ENCODE assay signal across 13 cellular contexts in genomic region chr5:143582869-143583268, GRCh38.
DNase-seq lines count a peak whose midpoint lies in the region; ATAC-seq, FAIRE-seq and TF ChIP-seq lines count a peak whose summit lies in the region.
"Had no signal": no experiment of that assay in that cellular context is flagged by ENCODE, and none has a peak within 500 bp of the region (broad histone marks: within the 10 kb centered on the region; RNA-seq: fewer than 3 reads in every experiment).

No MANE protein-coding gene starts in this region.

- POLR2A ChIA-PET in activated CD4-positive, alpha-beta memory T cell treated with anti-CD3 and anti-CD28 coated beads, Interleukin-2, amount 10 ng/mL, durations not matched to agents 7 days and 5 days (lab: Charles Lee), result interaction anchor here (1.1 to 2.2 kb wide), 3 partner anchors 10 to 23 kb away, joined by 3 to 9 read pairs (median 3); no protein-coding TSS in a partner anchor

- H3K4me3 Mint-ChIP-seq in activated CD4-positive, alpha-beta memory T cell treated with anti-CD3 and anti-CD28 coated beads, Interleukin-2, amount 10 ng/mL, durations not matched to agents 7 days and 5 days, result no peak overlapping the region

- CTCF ChIA-PET in activated CD4-positive, alpha-beta memory T cell treated with anti-CD3 and anti-CD28 coated beads, Interleukin-2, amount 10 ng/mL, durations not matched to agents 7 days and 5 days (lab: Charles Lee), result no interaction called here

- TF ChIP-seq CTCF in fibroblast of mammary gland (conservative IDR thresholded peaks at IDR 0.05; ENCODE audit: control insufficient read depth, insufficient read depth, low read depth, low read length) (no peak), GM10266 (IDR thresholded peaks at IDR 0.05; ENCODE audit: control insufficient read depth, insufficient read depth, low read depth, missing control alignments) (no peak)

- DNase-seq in CD1c-positive myeloid dendritic cell (ENCODE audit: extremely low spot score), result peak; percentile 16
- peak; percentile 42 for DNase-seq in NCI-H69 (lab: John Stamatoyannopoulos, UW)
- peak; percentile 84 for DNase-seq in fibroblast of mammary gland (ENCODE audit: low read depth)
- no peak for DNase-seq in GM10266 (ENCODE audit: extremely low spot score)
- no peak for DNase-seq in activated CD4-positive, alpha-beta memory T cell treated with anti-CD3 and anti-CD28 coated beads, Interleukin-2, amount 10 ng/mL, durations not matched to agents 7 days and 5 days
- no peak for DNase-seq in GM12892 (ENCODE audit: insufficient read length)
- DNase-seq: activated CD8-positive, alpha-beta memory T cell treated with anti-CD3 and anti-CD28 coated beads, Interleukin-2, amount 50 U/mL, for 4 hours; Caco-2; effector memory CD4-positive, alpha-beta T cell; hippocampal formation; stimulated activated naive CD4-positive, alpha-beta T cell treated with Interleukin-2 at 50 U/mL for 16 hours had no signal

- H3K4me1 Mint-ChIP-seq in activated CD4-positive, alpha-beta memory T cell treated with anti-CD3 and anti-CD28 coated beads, Interleukin-2, amount 10 ng/mL, durations not matched to agents 7 days and 5 days, result peaks cover 47% of the 10 kb centered on the region

- peaks cover 10% of the 10 kb centered on the region for H3K36me3 Mint-ChIP-seq in activated CD4-positive, alpha-beta memory T cell treated with anti-CD3 and anti-CD28 coated beads, Interleukin-2, amount 10 ng/mL, durations not matched to agents 7 days and 5 days (ENCODE audit: low read depth)

- FAIRE-seq in GM12892 (lab: Jason Lieb, UNC), result no peak

- no peak overlapping the region for H3K27ac Mint-ChIP-seq in activated CD4-positive, alpha-beta memory T cell treated with anti-CD3 and anti-CD28 coated beads, Interleukin-2, amount 10 ng/mL, durations not matched to agents 7 days and 5 days

- ATAC-seq in GM21619 (IDR thresholded peaks at IDR 0.05; ENCODE audit: unreplicated experiment), result peak; percentile 67
- ATAC-seq in GM19324 (IDR thresholded peaks at IDR 0.05; ENCODE audit: low FRiP score, unreplicated experiment), result no peak

- H3K4me3 ChIP-seq in fibroblast of mammary gland (ENCODE audit: control insufficient read depth, low read depth, low read length), result no peak overlapping the region

- no peak for TF ChIP-seq POLR2A in GM12892 (IDR thresholded peaks at IDR 0.05; ENCODE audit: low read depth, low read length)

- no peaks in the 10 kb centered on the region for H3K27me3 Mint-ChIP-seq in activated CD4-positive, alpha-beta memory T cell treated with anti-CD3 and anti-CD28 coated beads, Interleukin-2, amount 10 ng/mL, durations not matched to agents 7 days and 5 days

- H3K9me3 Mint-ChIP-seq in activated CD4-positive, alpha-beta memory T cell treated with anti-CD3 and anti-CD28 coated beads, Interleukin-2, amount 10 ng/mL, durations not matched to agents 7 days and 5 days, result peaks cover 15% of the 10 kb centered on the region

Comparison
In these comparisons a context has a peak if more than half of its experiments do, and no peak if none do; other contexts are left out.
1. DNase-seq: peak in CD1c-positive myeloid dendritic cell (single experiment), NCI-H69 (single experiment) and fibroblast of mammary gland (single experiment); none in GM10266 (single experiment), activated CD4-positive, alpha-beta memory T cell treated with anti-CD3 and anti-CD28 coated beads, Interleukin-2, amount 10 ng/mL, durations not matched to agents 7 days and 5 days (single experiment) and GM12892 (single experiment).